15 cellular contexts compared by ENCODE assay signal in genomic region chr10:13869295-13869664, GRCh38.
DNase-seq lines count a peak whose midpoint lies in the region; ATAC-seq and TF ChIP-seq lines count a peak whose summit lies in the region.
"Had no signal": no experiment of that assay in that cellular context is flagged by ENCODE, and none has a peak within 500 bp of the region (broad histone marks: within the 10 kb centered on the region; RNA-seq: fewer than 3 reads in every experiment).

No MANE protein-coding gene starts in this region.

- CTCF ChIA-PET in IMR-90 (lab: Yijun Ruan, JAX) = interaction anchor here (1.0 kb wide), 1 partner anchor 33 kb away, joined by 3 read pairs; no protein-coding TSS in a partner anchor

- H3K9me1 ChIP-seq in IMR-90 (ENCODE audit: insufficient read depth, low read length) = peaks cover 17% of the 10 kb centered on the region

- H3K9me2 ChIP-seq in DOHH2 (replicated peaks; ENCODE audit: control insufficient read depth, low read length) = no peaks in the 10 kb centered on the region

- H2AFZ ChIP-seq in IMR-90 (replicated peaks; ENCODE audit: low read length, poor library complexity) (no peak overlapping the region), mesenchymal stem cell (ENCODE audit: low read depth, low read length) (no peak overlapping the region)
- H2AFZ ChIP-seq: GM23248 had no signal

- H3K27ac ChIP-seq in DOHH2 (ENCODE audit: low read depth, low read length) = no peak overlapping the region
- H3K27ac ChIP-seq in IMR-90 (ENCODE audit: insufficient read depth, low read length) = no peak overlapping the region
- no peak overlapping the region for H3K27ac ChIP-seq in mesenchymal stem cell (ENCODE audit: low read length, poor library complexity, severe bottlenecking)
- peak overlapping the region; percentile 54 for H3K27ac ChIP-seq in subcutaneous abdominal adipose tissue (ENCODE audit: low read depth, low read length)
- H3K27ac ChIP-seq: A549, GM23248 had no signal

- no peaks in the 10 kb centered on the region for H3K79me2 ChIP-seq in DOHH2 (ENCODE audit: control insufficient read depth, low read length)

- H3K23ac ChIP-seq in IMR-90 (ENCODE audit: low read depth, low read length) (no peak overlapping the region), mesenchymal stem cell (ENCODE audit: low read length in 2 of 2) (no peak overlapping the region)

- H3F3A ChIP-seq in DOHH2 (ENCODE audit: control insufficient read depth, insufficient read depth) = peaks cover under 1% of the 10 kb centered on the region; the same call in 1 of the 2 replicates

- H2BK5ac ChIP-seq in IMR-90 (ENCODE audit: low read depth, low read length, poor library complexity, severe bottlenecking) (no peak overlapping the region), mesenchymal stem cell (ENCODE audit: low read depth, low read length, poor library complexity, severe bottlenecking) (no peak overlapping the region)

- POLR2A ChIA-PET in IMR-90 (lab: Charles Lee; ENCODE audit: unreplicated experiment) = no interaction called here

- H3K9me3 ChIP-seq in DOHH2 (ENCODE audit: control insufficient read depth, insufficient read depth, low read length) (no peaks in the 10 kb centered on the region), IMR-90 (ENCODE audit: control insufficient read depth, insufficient read depth, low read length) (no peaks in the 10 kb centered on the region), mesenchymal stem cell (ENCODE audit: control insufficient read depth, low read length) (no peaks in the 10 kb centered on the region), subcutaneous abdominal adipose tissue (ENCODE audit: control insufficient read depth in 5 of 5, low read length in 5 of 5) (no peaks in the 10 kb centered on the region)
- H3K9me3 ChIP-seq: A549, BE2C, Caco-2, HAP-1 had no signal

- H4K8ac ChIP-seq in IMR-90 (ENCODE audit: low read depth in 2 of 2, low read length in 2 of 2) (no peak overlapping the region), mesenchymal stem cell (ENCODE audit: low read length) (peak overlapping the region; percentile 73)

- TF ChIP-seq RAD21 in IMR-90 (IDR thresholded peaks at IDR 0.05; ENCODE audit: low read length) = no peak

- H3K9ac ChIP-seq in IMR-90 (ENCODE audit: low read depth, low read length) = no peak overlapping the region
- no peak overlapping the region for H3K9ac ChIP-seq in mesenchymal stem cell (ENCODE audit: low read length)
- no peak overlapping the region for H3K9ac ChIP-seq in subcutaneous abdominal adipose tissue (ENCODE audit: low read length in 5 of 5)
- H3K9ac ChIP-seq: GM23248 had no signal

- H3K36me3 ChIP-seq in DOHH2 (ENCODE audit: control insufficient read depth, low read length) (no peaks in the 10 kb centered on the region), IMR-90 (ENCODE audit: control insufficient read depth, insufficient read depth, low read length) (no peaks in the 10 kb centered on the region), mesenchymal stem cell (ENCODE audit: control insufficient read depth in 1 of 2, insufficient read depth in 2 of 2, low read depth in 1 of 2, low read length in 2 of 2) (peaks cover 0 to 18% of the 10 kb centered on the region in 2 experiments), subcutaneous abdominal adipose tissue (ENCODE audit: control insufficient read depth in 5 of 5, insufficient read depth in 5 of 5, low read length in 5 of 5) (peaks cover 0 to 27% (median 14%) of the 10 kb centered on the region in 5 donors)
- H3K36me3 ChIP-seq: BE2C, HAP-1 had no signal

- no peak for TF ChIP-seq POLR2A in IMR-90 (IDR thresholded peaks at IDR 0.05; ENCODE audit: low read depth, low read length)

- H3K14ac ChIP-seq in IMR-90 (replicated peaks; ENCODE audit: low read depth, low read length) (no peak overlapping the region), mesenchymal stem cell (ENCODE audit: low read length in 2 of 2) (no peak overlapping the region)

- H3K18ac ChIP-seq in IMR-90 (ENCODE audit: low read depth, low read length) (no peak overlapping the region), mesenchymal stem cell (ENCODE audit: low read depth in 1 of 2, low read length in 2 of 2) (no peak overlapping the region)

- H3K79me1 ChIP-seq in IMR-90 (ENCODE audit: low read depth in 1 of 2, low read length in 2 of 2) (peaks cover 27 to 79% of the 10 kb centered on the region in 2 experiments), mesenchymal stem cell (replicated peaks; ENCODE audit: low read length, poor library complexity, severe bottlenecking) (peaks cover 21% of the 10 kb centered on the region)

- no peaks in the 10 kb centered on the region for H4K20me1 ChIP-seq in DOHH2 (ENCODE audit: control insufficient read depth, insufficient read depth, low read depth, low read length)
- no peaks in the 10 kb centered on the region for H4K20me1 ChIP-seq in IMR-90 (ENCODE audit: insufficient read depth, low read length)

- no peak overlapping the region for H2BK15ac ChIP-seq in IMR-90 (ENCODE audit: low read depth, low read length)
- H2BK15ac ChIP-seq in mesenchymal stem cell (ENCODE audit: low read depth, poor library complexity, severe bottlenecking) = peak overlapping the region; percentile 17

- peak overlapping the region; percentile 44 for H3K4me2 ChIP-seq in DOHH2 (ENCODE audit: low read length)
- no peak overlapping the region for H3K4me2 ChIP-seq in IMR-90 (ENCODE audit: low read depth, low read length)
- H3K4me2 ChIP-seq in mesenchymal stem cell (ENCODE audit: low read length, poor library complexity, severe bottlenecking) = no peak overlapping the region
- H3K4me2 ChIP-seq: A549 had no signal

- H3K4ac ChIP-seq in IMR-90 (ENCODE audit: low read depth, low read length) = no peak overlapping the region; the same call in 1 of the 2 replicates
- H3K4ac ChIP-seq in mesenchymal stem cell (ENCODE audit: low read depth in 1 of 2, low read length in 2 of 2) = no peak overlapping the region

- peak overlapping the region; percentile 73 for H2AK9ac ChIP-seq in IMR-90 (replicated peaks; ENCODE audit: low read depth, low read length, poor library complexity)

- no peak overlapping the region for H2BK120ac ChIP-seq in IMR-90 (ENCODE audit: low read depth, low read length)
- no peak overlapping the region for H2BK120ac ChIP-seq in mesenchymal stem cell (ENCODE audit: low read depth, low read length)

- H3K56ac ChIP-seq in IMR-90 (ENCODE audit: extremely low read depth, insufficient read depth, low read length) = no peak overlapping the region

- H4K91ac ChIP-seq in IMR-90 (ENCODE audit: insufficient read depth, low read depth, low read length) = no peak overlapping the region
- peak overlapping the region; percentile 9 for H4K91ac ChIP-seq in mesenchymal stem cell (ENCODE audit: low read length)

- H2BK12ac ChIP-seq in mesenchymal stem cell (ENCODE audit: low read length in 2 of 2) = peak overlapping the region; percentile 46 to 54

- intact Hi-C loops in IMR-90 (cut with micrococcal nuclease) = no loop called here

- ATAC-seq in IMR-90 (ENCODE audit: low read depth) = no peak
- ATAC-seq in HG02885 (IDR thresholded peaks at IDR 0.05; ENCODE audit: poor library complexity, unreplicated experiment) = no peak
- ATAC-seq in SK-N-SH treated with all-trans-retinoic acid at 6 μM for 48 hours = no peak
- ATAC-seq: A549, HepG2 had no signal

- no peak overlapping the region for H4K5ac ChIP-seq in IMR-90 (ENCODE audit: low read depth, low read length)

- dilution Hi-C loops in IMR-90 (cut with HindIII; ENCODE audit: low sequenced_read_pairs, unreplicated experiment) = no loop called here

- in situ Hi-C loops in IMR-90 (cut with MboI; ENCODE audit: low sequenced_read_pairs) = no loop called here

- H3K4me3 ChIP-seq in DOHH2 (ENCODE audit: low read length) (no peak overlapping the region; the same call in 1 of the 2 replicates), IMR-90 (ENCODE audit: insufficient read depth, low read depth, low read length) (no peak overlapping the region), mesenchymal stem cell (ENCODE audit: insufficient read depth in 1 of 2, low read depth in 1 of 2, low read length in 2 of 2) (no peak overlapping the region), subcutaneous abdominal adipose tissue (ENCODE audit: low read depth in 1 of 5, low read length in 5 of 5) (no peak overlapping the region)
- H3K4me3 ChIP-seq: A549, GM23248, HAP-1 had no signal

- H3K27me3 ChIP-seq in DOHH2 (ENCODE audit: control insufficient read depth, low read length) (no peaks in the 10 kb centered on the region), IMR-90 (ENCODE audit: control insufficient read depth, insufficient read depth, low read length) (no peaks in the 10 kb centered on the region), mesenchymal stem cell (ENCODE audit: control insufficient read depth in 1 of 2, insufficient read depth in 1 of 2, low read length in 2 of 2) (no peaks in the 10 kb centered on the region), subcutaneous abdominal adipose tissue (ENCODE audit: control insufficient read depth in 5 of 5, insufficient read depth in 4 of 5, low read length in 5 of 5) (no peaks in the 10 kb centered on the region)
- H3K27me3 ChIP-seq: BE2C had no signal

- no peak overlapping the region for H2BK20ac ChIP-seq in IMR-90 (ENCODE audit: low read depth, low read length)

- TF ChIP-seq CTCF in DOHH2 (IDR thresholded peaks at IDR 0.05; ENCODE audit: low read depth, low read length, poor library complexity, severe bottlenecking) = no peak
- TF ChIP-seq CTCF in IMR-90 (conservative IDR thresholded peaks at IDR 0.05; ENCODE audit: low read depth, low read length) = no peak

- no TSS peak for BruUV-seq in IMR-90 (replicated peaks; lab: Mats Ljungman, UMichigan)

- H3K4me1 ChIP-seq in DOHH2 (ENCODE audit: control insufficient read depth, low read length) (peaks cover 34% of the 10 kb centered on the region), IMR-90 (ENCODE audit: control insufficient read depth, insufficient read depth, low read length) (peaks cover 10% of the 10 kb centered on the region), mesenchymal stem cell (ENCODE audit: control insufficient read depth, insufficient read depth, low read depth, low read length) (peaks cover 20% of the 10 kb centered on the region), subcutaneous abdominal adipose tissue (ENCODE audit: control insufficient read depth in 5 of 5, insufficient read depth in 5 of 5, low read length in 5 of 5) (peaks cover 5 to 54% (median 46%) of the 10 kb centered on the region in 5 donors)
- H3K4me1 ChIP-seq: BE2C, HAP-1 had no signal

- DNase-seq in IMR-90 (no peak), mesenchymal stem cell (no peak)
- no peak for DNase-seq in activated CD4-positive, alpha-beta T cell treated with anti-CD3 and anti-CD28 coated beads for 4 hours
- DNase-seq: BE2C; Caco-2; CD8-positive, alpha-beta memory T cell; DND-41; GM23248 had no signal

- 100% methylated on average over 4 of the region's 12 CpGs; no CpG with 5 or more reads in 1 of the 2 experiments for WGBS in IMR-90 (ENCODE audit: extremely low coverage in 2 of 2, insufficient read length in 1 of 2), 2 experiments
- WGBS in mesenchymal stem cell = 96% methylated on average over 12 of the region's 12 CpGs

- H2AK5ac ChIP-seq in IMR-90 (ENCODE audit: low read depth, low read length) (peak overlapping the region; percentile 7; the same call in 1 of the 2 replicates), mesenchymal stem cell (ENCODE audit: low read length, severe bottlenecking) (no peak overlapping the region)

TF ChIP-seq in IMR-90, 13 proteins besides CTCF, POLR2A, EP300 and RAD21 (continues in another document):
- TF ChIP-seq MAZ (IDR thresholded peaks at IDR 0.05; ENCODE audit: borderline replicate concordance, low read depth, low read length) = no peak

TF ChIP-seq in SK-N-SH treated with all-trans-retinoic acid at 6 μM for 48 hours, 23 proteins besides CTCF, POLR2A, EP300 and RAD21 (continues in another document):
- no peak for TF ChIP-seq CSDC2 (CRISPR knock-in tag; IDR thresholded peaks at IDR 0.05)
